Comparison of ENCODE assay signal across 23 cellular contexts in genomic region chr3:100238599-100238998, GRCh38.
"Had no signal": no experiment of that assay in that cellular context is flagged by ENCODE, and none has a peak within 500 bp of the region (broad histone marks: within the 10 kb centered on the region; RNA-seq: fewer than 3 reads in every experiment).

No MANE protein-coding gene starts in this region.

- ATAC-seq: effector memory CD8-positive, alpha-beta T cell; esophagus mucosa; foreskin keratinocyte; gastrocnemius medialis; gastroesophageal sphincter; heart left ventricle; heart right ventricle had no signal

- H3K36me3 ChIP-seq: colonic mucosa, esophagus muscularis mucosa, esophagus squamous epithelium, gastrocnemius medialis, gastroesophageal sphincter, heart left ventricle, heart right ventricle had no signal

- DNase-seq: colonic mucosa; cortex of kidney; dermis blood vessel endothelial cell; effector CD4-positive, alpha-beta T cell; effector CD8-positive, alpha-beta T cell; effector memory CD4-positive, alpha-beta T cell; effector memory CD8-positive, alpha-beta T cell; endodermal cell; erythroblast; esophagus squamous epithelium; foreskin fibroblast; foreskin keratinocyte; foreskin melanocyte; gastrocnemius medialis; glutamatergic neuron; head of caudate nucleus; heart left ventricle; heart right ventricle had no signal

- H3K4me3 ChIP-seq: colonic mucosa, coronary artery, esophagus muscularis mucosa, esophagus squamous epithelium, gastrocnemius medialis, gastroesophageal sphincter, heart left ventricle, heart right ventricle had no signal

- H3K27me3 ChIP-seq: colonic mucosa, esophagus muscularis mucosa, esophagus squamous epithelium, foreskin keratinocyte, gastrocnemius medialis, gastroesophageal sphincter, heart left ventricle, heart right ventricle had no signal

- H3K9me3 ChIP-seq: colonic mucosa, gastrocnemius medialis had no signal

- H3K4me1 ChIP-seq: colonic mucosa, esophagus squamous epithelium, gastrocnemius medialis, heart right ventricle had no signal

- H3K27ac ChIP-seq: colonic mucosa, coronary artery, epithelial cell of prostate, esophagus muscularis mucosa, esophagus squamous epithelium, foreskin keratinocyte, gastrocnemius medialis, gastroesophageal sphincter, heart left ventricle, heart right ventricle had no signal
